In genomic region chr3:52683611-52684010, GRCh38 we compare ENCODE assay signal across 12 cellular contexts. TPM values are rescaled to one million over a fixed set of nuclear protein-coding genes. Genes with fewer than 3 reads are reported as not detected.
DNase-seq lines count a peak whose midpoint lies in the region; ATAC-seq and TF ChIP-seq lines count a peak whose summit lies in the region.
"Had no signal": no experiment of that assay in that cellular context is flagged by ENCODE, and none has a peak within 500 bp of the region (broad histone marks: within the 10 kb centered on the region; RNA-seq: fewer than 3 reads in every experiment).

No MANE protein-coding gene starts in this region.

- no peaks in the 10 kb centered on the region for H3K27me3 Mint-ChIP-seq in activated naive CD8-positive, alpha-beta T cell

- 65% methylated on average over 6 of the region's 6 CpGs for WGBS in right cardiac atrium
- 59 to 68% methylated on average over 6 of the region's 6 CpGs for WGBS in lung, 2 donors
- WGBS in aorta, 2 donors = 7 to 41% methylated on average over 6 of the region's 6 CpGs

- intact Hi-C loops in right cardiac atrium (cut with DNase I) (no loop called here), cardiac septum (cut with DNase I) (loop anchor here (2.0 to 5.0 kb wide), 2 partner anchors 21 to 211 kb away; partner anchors contain the start of gene GLT8D1), aorta (cut with DNase I) (loop anchor here in 1 of 2 donors (5.0 kb wide), 1 partner anchor 214 kb away; the partner anchor contains the start of gene STIMATE)

- H3K27ac Mint-ChIP-seq in activated naive CD8-positive, alpha-beta T cell = peak overlapping the region; percentile 58

- H3K36me3 ChIP-seq in lung (ENCODE audit: control insufficient read depth in 2 of 2, insufficient read depth in 2 of 2, low read length in 2 of 2) (peaks cover 15 to 20% of the 10 kb centered on the region in 2 donors), aorta (ENCODE audit: control insufficient read depth in 1 of 2, insufficient read depth in 2 of 2, low read length in 1 of 2) (peaks cover 0 to 3% of the 10 kb centered on the region in 2 donors)

- ATAC-seq in right cardiac atrium = peak in 1 of 2 donors; percentile 9
- ATAC-seq in lung (ENCODE audit: insufficient read depth, low FRiP score) = no peak
- ATAC-seq in aorta (ENCODE audit: low FRiP score) = no peak
- ATAC-seq in GM18517 (IDR thresholded peaks at IDR 0.05; ENCODE audit: unreplicated experiment) = no peak
- ATAC-seq: activated CD4-positive, CD25-positive, alpha-beta regulatory T cell treated with anti-CD3 and anti-CD28 coated beads, Interleukin-2, amount 50 U/mL, for 24 hours had no signal

- H3K27ac ChIP-seq in right cardiac atrium (ENCODE audit: low read length) = no peak overlapping the region
- H3K27ac ChIP-seq in lung (ENCODE audit: low read depth in 1 of 2, low read length in 1 of 2) = peak overlapping the region in 1 of 2 donors; percentile 7
- no peak overlapping the region for H3K27ac ChIP-seq in aorta (ENCODE audit: low read depth in 1 of 2, low read length in 2 of 2)

- no peaks in the 10 kb centered on the region for H3K9me3 Mint-ChIP-seq in activated naive CD8-positive, alpha-beta T cell (ENCODE audit: low read depth)

- H3K4me3 ChIP-seq in right cardiac atrium (ENCODE audit: low read length) (no peak overlapping the region), lung (no peak overlapping the region), aorta (ENCODE audit: low read length in 2 of 2) (no peak overlapping the region)
- H3K4me3 ChIP-seq: esophagus muscularis mucosa had no signal

- H3K27me3 ChIP-seq in right cardiac atrium (ENCODE audit: control insufficient read depth, insufficient read depth) = no peaks in the 10 kb centered on the region
- H3K27me3 ChIP-seq in lung (ENCODE audit: control insufficient read depth, insufficient read depth) = no peaks in the 10 kb centered on the region
- no peaks in the 10 kb centered on the region for H3K27me3 ChIP-seq in aorta (ENCODE audit: control insufficient read depth in 1 of 2, insufficient read depth in 2 of 2, low read length in 1 of 2)
- H3K27me3 ChIP-seq: esophagus muscularis mucosa had no signal

- H3K4me1 Mint-ChIP-seq in activated naive CD8-positive, alpha-beta T cell (ENCODE audit: low read depth) = peaks cover 63% of the 10 kb centered on the region

- peaks cover 14% of the 10 kb centered on the region for H3K36me3 Mint-ChIP-seq in activated naive CD8-positive, alpha-beta T cell

- peak overlapping the region; percentile 97 for H3K4me3 Mint-ChIP-seq in activated naive CD8-positive, alpha-beta T cell

- no peaks in the 10 kb centered on the region for H3K9me3 ChIP-seq in right cardiac atrium (ENCODE audit: control insufficient read depth, low read length)
- H3K9me3 ChIP-seq in lung (ENCODE audit: control insufficient read depth in 2 of 2, insufficient read depth in 1 of 2, low read length in 1 of 2) = no peaks in the 10 kb centered on the region
- H3K9me3 ChIP-seq in aorta (ENCODE audit: control insufficient read depth, low read length) = no peaks in the 10 kb centered on the region
- H3K9me3 ChIP-seq: esophagus muscularis mucosa had no signal

- peak; percentile 60 to 73 (median 64) for DNase-seq in right cardiac atrium
- no peak for DNase-seq in cardiac septum (ENCODE audit: low spot score)
- DNase-seq in lung (ENCODE audit: low spot score) = peak; percentile 70
- peak; percentile 73 to 79 for DNase-seq in aorta
- DNase-seq in GM10266 (ENCODE audit: extremely low spot score) = no peak
- no peak for DNase-seq in activated gamma-delta T cell treated with Interleukin-2 at 50 U/mL for 16 hours
- DNase-seq: islet precursor cell, NCI-H2029 treated with DMSO at 0.1 percent for 48 hours had no signal

- H3K4me1 ChIP-seq in right cardiac atrium (ENCODE audit: control insufficient read depth, insufficient read depth, low read length) = peaks cover 2% of the 10 kb centered on the region
- H3K4me1 ChIP-seq in lung (ENCODE audit: control insufficient read depth in 2 of 2, insufficient read depth in 2 of 2, low read length in 2 of 2) = peaks cover 4 to 18% of the 10 kb centered on the region in 2 donors
- peaks cover 0 to 3% of the 10 kb centered on the region in 2 donors for H3K4me1 ChIP-seq in aorta (ENCODE audit: control insufficient read depth in 1 of 2, insufficient read depth in 2 of 2, low read length in 2 of 2)

- TF ChIP-seq CTCF in lung (IDR thresholded peaks at IDR 0.05; ENCODE audit: control extremely low read depth, extremely low read depth) = no peak
- no peak for TF ChIP-seq CTCF in GM10266 (IDR thresholded peaks at IDR 0.05; ENCODE audit: control insufficient read depth, insufficient read depth, low read depth, missing control alignments)

RNA-seq across cellular contexts. Expression of gene PBRM1, which starts 2.1 kb away (rescaled TPM):
- total RNA-seq in right cardiac atrium (10 to 100 TPM; 51.4 to 56.8 (median 55.6) TPM), cardiac septum (50.2 TPM), lung (10 to 100 TPM; 63.8 to 92.8 TPM), aorta (10 to 100 TPM; 61.6 to 73.8 TPM)
- polyA plus RNA-seq in right cardiac atrium (10.0 TPM), lung (10 to 100 TPM in 1 of 2 donors, 1 to 10 TPM in 1; 9.8 to 17.6 TPM), aorta (10 to 100 TPM in 1 of 2 donors, 1 to 10 TPM in 1; 6.9 to 11.3 TPM)

RNA-seq across cellular contexts. Expression of gene GNL3, which starts 2.2 kb away (rescaled TPM):
- 10 to 100 TPM; 25.2 to 43.9 (median 29.1) TPM for total RNA-seq in right cardiac atrium
- polyA plus RNA-seq in right cardiac atrium = 27.7 TPM
- 29.1 TPM for total RNA-seq in cardiac septum
- 10 to 100 TPM; 57.5 to 84.6 TPM for total RNA-seq in lung
- 10 to 100 TPM; 71.3 to 73.4 TPM for polyA plus RNA-seq in lung
- total RNA-seq in aorta = 10 to 100 TPM; 52.0 to 70.3 TPM
- polyA plus RNA-seq in aorta = 10 to 100 TPM; 20.9 to 32.9 TPM

RNA-seq across cellular contexts. Expression of gene GLT8D1, which starts 22.0 kb away (rescaled TPM):
- 10 to 100 TPM; 35.6 to 41.8 (median 41.0) TPM for total RNA-seq in right cardiac atrium
- polyA plus RNA-seq in right cardiac atrium = 32.9 TPM
- 29.1 TPM for total RNA-seq in cardiac septum
- 10 to 100 TPM; 54.1 to 85.5 TPM for total RNA-seq in lung
- 10 to 100 TPM; 35.4 to 42.5 TPM for polyA plus RNA-seq in lung
- 10 to 100 TPM; 28.7 to 48.4 TPM for total RNA-seq in aorta
- polyA plus RNA-seq in aorta = 10 to 100 TPM; 26.0 to 59.5 TPM

RNA-seq across cellular contexts. Expression of gene SPCS1, which starts 22.3 kb away (rescaled TPM):
- total RNA-seq in right cardiac atrium = 10 to 100 TPM; 78.9 to 81.8 (median 79.9) TPM
- polyA plus RNA-seq in right cardiac atrium = 132 TPM
- total RNA-seq in cardiac septum = 79.4 TPM
- 10 to 100 TPM; 63.3 to 94.1 TPM for total RNA-seq in lung
- 100 to 1,000 TPM in 1 of 2 donors, 10 to 100 TPM in 1; 97.4 to 139 TPM for polyA plus RNA-seq in lung
- 10 to 100 TPM; 57.2 to 67.5 TPM for total RNA-seq in aorta
- 100 to 1,000 TPM; 114 to 119 TPM for polyA plus RNA-seq in aorta

Comparison
In these comparisons a context has a peak if more than half of its experiments do, and no peak if none do; other contexts are left out.
1. DNase-seq: peak in right cardiac atrium (3 of 3), lung (single experiment) and aorta (2 of 2); none in cardiac septum (single experiment), GM10266 (single experiment) and activated gamma-delta T cell treated with Interleukin-2 at 50 U/mL for 16 hours (single experiment).